Comparison of ENCODE assay signal across 8 cellular contexts in the genomic region with DNA sequence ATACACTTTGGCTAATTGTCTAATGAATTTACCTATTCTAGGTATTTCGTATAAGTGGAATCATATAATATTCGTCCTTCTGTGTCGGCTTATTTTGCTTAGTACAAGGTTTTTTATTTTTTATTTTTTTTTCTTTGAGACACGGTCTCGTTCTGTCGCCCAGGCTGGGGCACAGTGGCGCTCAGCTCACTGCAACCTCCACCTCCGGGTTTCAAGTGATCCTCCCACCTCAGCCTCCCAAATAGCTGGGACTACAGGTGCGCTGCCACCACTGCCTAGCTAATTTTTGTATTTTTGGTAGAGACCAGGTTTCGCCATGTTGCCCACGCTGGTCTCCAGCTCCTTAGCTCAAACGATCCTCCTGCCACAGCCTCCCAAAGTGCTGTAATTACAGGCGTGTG. TPM values are rescaled to one million over a fixed set of nuclear protein-coding genes. Genes with fewer than 3 reads are reported as not detected.
DNase-seq lines count a peak whose midpoint lies in the region; ATAC-seq and TF ChIP-seq lines count a peak whose summit lies in the region.

No MANE protein-coding gene starts in this region.

- POLR2A ChIA-PET in HCT116 (lab: Charles Lee): interaction anchor here (1.0 to 2.4 kb wide), 4 partner anchors 8 to 211 kb away, joined by 3 to 10 read pairs (median 7); no protein-coding TSS in a partner anchor
- POLR2A ChIA-PET in activated CD8-positive, alpha-beta T cell treated with anti-CD3 and anti-CD28 coated beads for 36 hours (lab: Charles Lee): interaction anchor here (1.4 to 38.3 kb wide), 7 partner anchors 10 to 65 kb away, joined by 5 to 955 read pairs (median 40); partner anchors contain the start of genes C2orf42 and PCBP1

- H3K9me2 ChIP-seq in HCT116 (ENCODE audit: insufficient read depth): no peaks in the 10 kb centered on the region

- ATAC-seq in HCT116: no peak
- ATAC-seq in activated CD8-positive, alpha-beta T cell treated with anti-CD3 and anti-CD28 coated beads for 36 hours: no peak
- no peak for ATAC-seq in right cardiac atrium
- no peak for ATAC-seq in GM21528 (IDR thresholded peaks at IDR 0.05; ENCODE audit: low FRiP score, unreplicated experiment)

- H4K20me1 ChIP-seq in HCT116 (ENCODE audit: insufficient read depth): no peaks in the 10 kb centered on the region

- no peak for TF ChIP-seq RAD21 in HCT116 (IDR thresholded peaks at IDR 0.05; ENCODE audit: low read depth)

- RAD21 ChIA-PET in HCT116 (lab: Charles Lee; ENCODE audit: low non-redundant PET in 1 of 2, low total read pairs in 2 of 2, uncharacterized antibody in 2 of 2, unreplicated experiment in 2 of 2): no interaction called here

- H3K27me3 ChIP-seq in HCT116 (ENCODE audit: insufficient read depth, low read length) (no peaks in the 10 kb centered on the region), right cardiac atrium (ENCODE audit: control insufficient read depth, insufficient read depth) (no peaks in the 10 kb centered on the region), spleen (replicated peaks in 1 of 7) (no peaks in the 10 kb centered on the region)

- H3K27me3 Mint-ChIP-seq in activated CD8-positive, alpha-beta T cell treated with anti-CD3 and anti-CD28 coated beads for 36 hours: no peaks in the 10 kb centered on the region

- BruUV-seq in HCT116 (replicated peaks; lab: Mats Ljungman, UMichigan): no TSS peak

- H3K4me3 ChIP-seq in HCT116 (replicated peaks in 1 of 2; ENCODE audit: low read depth in 1 of 2, low read length in 2 of 2) (no peak overlapping the region), right cardiac atrium (ENCODE audit: low read length) (peak overlapping the region; percentile 72), spleen (peak overlapping the region in 7 of 8 donors; percentile 39 to 75 (median 47))

- peaks cover 21% of the 10 kb centered on the region for H3K36me3 Mint-ChIP-seq in activated CD8-positive, alpha-beta T cell treated with anti-CD3 and anti-CD28 coated beads for 36 hours (ENCODE audit: low read depth)

- intact Hi-C loops in HCT116 (cut with micrococcal nuclease): no loop called here
- intact Hi-C loops in activated CD8-positive, alpha-beta T cell treated with anti-CD3 and anti-CD28 coated beads for 36 hours (cut with micrococcal nuclease): no loop called here
- intact Hi-C loops in right cardiac atrium (cut with DNase I): no loop called here
- intact Hi-C loops in spleen (cut with DNase I; ENCODE audit: low total_unique reads): no loop called here

- no peak for TF ChIP-seq CTCF in HCT116 (IDR thresholded peaks at IDR 0.05 in 2 of 3, conservative IDR thresholded peaks at IDR 0.05 in 1 of 3; ENCODE audit: borderline replicate concordance in 1 of 3, insufficient read depth in 1 of 3, low read depth in 2 of 3, low read length in 2 of 3)
- TF ChIP-seq CTCF in activated CD8-positive, alpha-beta T cell treated with anti-CD3 and anti-CD28 coated beads for 36 hours (IDR thresholded peaks at IDR 0.05): no peak
- no peak for TF ChIP-seq CTCF in spleen (IDR thresholded peaks at IDR 0.05 in 8 of 11, conservative IDR thresholded peaks at IDR 0.05 in 3 of 11)

- peaks cover 3% of the 10 kb centered on the region for H3K9me3 Mint-ChIP-seq in activated CD8-positive, alpha-beta T cell treated with anti-CD3 and anti-CD28 coated beads for 36 hours

- H3K4me2 ChIP-seq in HCT116 (ENCODE audit: low read length): peak overlapping the region; percentile 73

- no peak overlapping the region for H2AFZ ChIP-seq in HCT116 (ENCODE audit: low read depth, low read length, poor library complexity, severe bottlenecking)

- peak overlapping the region; percentile 92 for H3K4me3 Mint-ChIP-seq in activated CD8-positive, alpha-beta T cell treated with anti-CD3 and anti-CD28 coated beads for 36 hours

- H3K27ac ChIP-seq in HCT116 (ENCODE audit: low read depth, low read length) (no peak overlapping the region), right cardiac atrium (ENCODE audit: low read length) (peak overlapping the region; percentile 98), spleen (peak overlapping the region; percentile 97 to 100 (median 99))

- H3K4me1 Mint-ChIP-seq in activated CD8-positive, alpha-beta T cell treated with anti-CD3 and anti-CD28 coated beads for 36 hours (ENCODE audit: low read depth): peaks cover 66% of the 10 kb centered on the region

- H3K36me3 ChIP-seq in HCT116 (ENCODE audit: control insufficient read depth in 1 of 2, insufficient read depth in 2 of 2, low read length in 2 of 2): no peaks in the 10 kb centered on the region
- H3K36me3 ChIP-seq in spleen: no peaks in the 10 kb centered on the region

- no peak for TF ChIP-seq POLR2A in HCT116 (IDR thresholded peaks at IDR 0.05; ENCODE audit: borderline replicate concordance, extremely low read depth, insufficient read depth, insufficient read length)
- no peak for TF ChIP-seq POLR2A in spleen (IDR thresholded peaks at IDR 0.05)

- peak overlapping the region; percentile 100 for H3K27ac Mint-ChIP-seq in activated CD8-positive, alpha-beta T cell treated with anti-CD3 and anti-CD28 coated beads for 36 hours

- 70% methylated on average over 13 of the region's 13 CpGs for WGBS in right cardiac atrium
- WGBS in spleen, 5 donors: 51 to 59% (median 55%) methylated on average over 13 of the region's 13 CpGs

- H3K9ac ChIP-seq in HCT116 (ENCODE audit: low read length): no peak overlapping the region

- H3K79me2 ChIP-seq in HCT116 (ENCODE audit: insufficient read depth, low read length): no peaks in the 10 kb centered on the region

- H3K9me3 ChIP-seq in HCT116 (ENCODE audit: control insufficient read depth in 1 of 2, insufficient read depth in 1 of 2, low read depth in 1 of 2, low read length in 2 of 2): no peaks in the 10 kb centered on the region
- H3K9me3 ChIP-seq in right cardiac atrium (ENCODE audit: control insufficient read depth, low read length): no peaks in the 10 kb centered on the region
- H3K9me3 ChIP-seq in spleen: no peaks in the 10 kb centered on the region

- CTCF ChIA-PET in HCT116 (lab: Charles Lee): interaction anchor here (1.0 kb wide), 1 partner anchor 55 kb away, joined by 3 read pairs; no protein-coding TSS in a partner anchor
- CTCF ChIA-PET in activated CD8-positive, alpha-beta T cell treated with anti-CD3 and anti-CD28 coated beads for 36 hours (lab: Charles Lee): interaction anchor here (1.2 to 3.0 kb wide), 8 partner anchors 9 to 55 kb away, joined by 3 to 16 read pairs (median 6); no protein-coding TSS in a partner anchor

- no peak for DNase-seq in HCT116 (ENCODE audit: low read depth, low spot score)
- DNase-seq in activated CD8-positive, alpha-beta T cell treated with anti-CD3 and anti-CD28 coated beads for 36 hours: no peak
- DNase-seq in right cardiac atrium: no peak
- DNase-seq in spleen: peak; percentile 72
- no peak for DNase-seq in dermis blood vessel endothelial cell
- DNase-seq in stimulated activated naive CD4-positive, alpha-beta T cell treated with Interleukin-2 at 50 U/mL for 16 hours (lab: John Stamatoyannopoulos, UW): no peak
- no peak for DNase-seq in DMS153 treated with DMSO at 0.1 percent for 48 hours (lab: John Stamatoyannopoulos, UW; ENCODE audit: unreplicated experiment)

- H3K4me1 ChIP-seq in HCT116 (ENCODE audit: control insufficient read depth in 1 of 2, insufficient read depth in 2 of 2, low read length in 2 of 2) (peaks cover 19 to 35% of the 10 kb centered on the region in 2 experiments), right cardiac atrium (ENCODE audit: control insufficient read depth, insufficient read depth, low read length) (no peaks in the 10 kb centered on the region), spleen (peaks cover 52 to 88% (median 77%) of the 10 kb centered on the region in 6 donors)

TF ChIP-seq in HCT116, 20 proteins besides CTCF, POLR2A, EP300 and RAD21 (continues in another document):
- TF ChIP-seq MAX (IDR thresholded peaks at IDR 0.05) (no peak), SIN3A (IDR thresholded peaks at IDR 0.05; ENCODE audit: low read depth) (no peak), ZBTB33 (IDR thresholded peaks at IDR 0.05; ENCODE audit: extremely low read depth, insufficient replicate concordance, low read length) (no peak), ZNF274 (IDR thresholded peaks at IDR 0.05; ENCODE audit: low read depth, low read length) (no peak), SRF (IDR thresholded peaks at IDR 0.05; ENCODE audit: low read depth) (no peak), YY1 (IDR thresholded peaks at IDR 0.05; ENCODE audit: extremely low read depth, insufficient replicate concordance, low read depth, low read length) (no peak), JUND (IDR thresholded peaks at IDR 0.05) (no peak), ATF3 (IDR thresholded peaks at IDR 0.05) (no peak), CBX3 (IDR thresholded peaks at IDR 0.05; ENCODE audit: low read depth) (no peak), CEBPB (IDR thresholded peaks at IDR 0.05; ENCODE audit: low read depth) (no peak), SP1 (IDR thresholded peaks at IDR 0.05; ENCODE audit: low read depth) (no peak), EGR1 (IDR thresholded peaks at IDR 0.05; ENCODE audit: low read depth) (no peak)

RNA-seq across cellular contexts. Expression of gene PCBP1, which starts 38.2 kb away (rescaled TPM):
- total RNA-seq in HCT116 (2021; ENCODE audit: unreplicated experiment): 256 TPM
- 225 and 232 TPM in 2 replicates for polyA plus RNA-seq in HCT116 (2012)
- 100 to 1,000 TPM; 470 to 489 TPM for total RNA-seq in activated CD8-positive, alpha-beta T cell treated with anti-CD3 and anti-CD28 coated beads for 36 hours
- total RNA-seq in right cardiac atrium: 100 to 1,000 TPM; 233 to 259 (median 239) TPM
- polyA plus RNA-seq in right cardiac atrium: 280 TPM
- total RNA-seq in spleen: 100 to 1,000 TPM; 256 to 351 (median 301) TPM
- polyA plus RNA-seq in spleen: 100 to 1,000 TPM; 254 to 294 (median 278) TPM
- total RNA-seq in dermis blood vessel endothelial cell: 37.9 and 109 TPM in 2 replicates

Comparison
In these comparisons a context has a peak if more than half of its experiments do, and no peak if none do; other contexts are left out.
1. H3K4me3 ChIP-seq: peak in right cardiac atrium (single experiment) and spleen (7 of 8); none in HCT116 (0 of 2).